Comparison of ENCODE assay signal across 1 cellular context in genomic region chr16:17589898-17590297, GRCh38.
TF ChIP-seq lines count a peak whose summit lies in the region.

No MANE protein-coding gene starts in this region.

TF ChIP-seq in GM23338, 12 proteins besides CTCF, POLR2A, EP300 and RAD21:
- TF ChIP-seq ZNF462 (CRISPR knock-in tag; IDR thresholded peaks at IDR 0.05), result no peak
- no peak for TF ChIP-seq STAT1 (IDR thresholded peaks at IDR 0.05; ENCODE audit: unreplicated experiment)
- no peak for TF ChIP-seq ETS1 (IDR thresholded peaks at IDR 0.05)
- no peak for TF ChIP-seq NANOG (IDR thresholded peaks at IDR 0.05; ENCODE audit: borderline replicate concordance)
- TF ChIP-seq REST (IDR thresholded peaks at IDR 0.05; ENCODE audit: unreplicated experiment), result no peak
- no peak for TF ChIP-seq ZNF331 (CRISPR knock-in tag; IDR thresholded peaks at IDR 0.05; ENCODE audit: low read depth)
- TF ChIP-seq ZNF114 (CRISPR knock-in tag; IDR thresholded peaks at IDR 0.05), result no peak
- no peak for TF ChIP-seq CREB1 (CRISPR knock-in tag; IDR thresholded peaks at IDR 0.05; ENCODE audit: low read depth)
- no peak for TF ChIP-seq JUNB (IDR thresholded peaks at IDR 0.05; ENCODE audit: unreplicated experiment)
- TF ChIP-seq POLR2AphosphoS5 (IDR thresholded peaks at IDR 0.05; ENCODE audit: low read depth), result no peak
- TF ChIP-seq EZH2 (IDR thresholded peaks at IDR 0.05; ENCODE audit: low read depth, unreplicated experiment), result no peak
- TF ChIP-seq EZH2phosphoT487 (IDR thresholded peaks at IDR 0.05; ENCODE audit: unreplicated experiment), result no peak
